Comparison of ENCODE assay signal across 16 cellular contexts in genomic region chr3:150107429-150108175, GRCh38.
DNase-seq lines count a peak whose midpoint lies in the region; ATAC-seq and TF ChIP-seq lines count a peak whose summit lies in the region.
"Had no signal": no experiment of that assay in that cellular context is flagged by ENCODE, and none has a peak within 500 bp of the region (broad histone marks: within the 10 kb centered on the region; RNA-seq: fewer than 3 reads in every experiment).

No MANE protein-coding gene starts in this region.

- no peaks in the 10 kb centered on the region for H3K27me3 Mint-ChIP-seq in chondrocyte (ENCODE audit: low read depth)
- H3K27me3 Mint-ChIP-seq: stimulated activated naive B cell treated with anti-CD40 and anti-IgM and Interleukin-4, amounts not matched to agents 10 μg/mL and 1 μg/mL and 100 μg/mL, for 72 hours had no signal

- peak overlapping the region; percentile 91 for H3K27ac Mint-ChIP-seq in chondrocyte (ENCODE audit: unreplicated experiment)
- H3K27ac Mint-ChIP-seq: B cell; memory B cell; stimulated activated naive B cell treated with anti-CD40 and anti-IgM and Interleukin-4, amounts not matched to agents 10 μg/mL and 1 μg/mL and 100 μg/mL, for 72 hours had no signal

- no peaks in the 10 kb centered on the region for H3K9me3 ChIP-seq in neuron (ENCODE audit: low read length)

- H3K4me3 ChIP-seq in neuron (ENCODE audit: low read length) (peak overlapping the region; percentile 19), dorsolateral prefrontal cortex (no peak overlapping the region)

- H3K4me3 Mint-ChIP-seq in chondrocyte (ENCODE audit: unreplicated experiment), result no peak overlapping the region
- H3K4me3 Mint-ChIP-seq: B cell; memory B cell; stimulated activated naive B cell treated with anti-CD40 and anti-IgM and Interleukin-4, amounts not matched to agents 10 μg/mL and 1 μg/mL and 100 μg/mL, for 72 hours had no signal

- no peak overlapping the region for H3K27ac ChIP-seq in dorsolateral prefrontal cortex

- H3K27me3 ChIP-seq in neuron (ENCODE audit: insufficient read depth, low read length) (no peaks in the 10 kb centered on the region), dorsolateral prefrontal cortex (no peaks in the 10 kb centered on the region)

- DNase-seq in DMS 273 (lab: John Stamatoyannopoulos, UW; ENCODE audit: unreplicated experiment) (peak; percentile 66), M059J (ENCODE audit: low read depth) (peak; percentile 56), chondrocyte (ENCODE audit: low spot score) (no peak), posterior vena cava (ENCODE audit: low spot score) (no peak), dorsolateral prefrontal cortex (no peak)
- DNase-seq in activated effector memory CD4-positive, alpha-beta T cell treated with anti-CD3 and anti-CD28 coated beads, Interleukin-2, amount 50 U/mL, for 16 hours, result no peak
- DNase-seq: activated CD8-positive, alpha-beta memory T cell treated with anti-CD3 and anti-CD28 coated beads, Interleukin-2, amount 50 U/mL, for 4 hours; activated naive CD4-positive, alpha-beta T cell treated with anti-CD3 and anti-CD28 coated beads, Interleukin-2, amount 50 U/mL, for 16 hours; occipital lobe; stimulated activated naive B cell treated with anti-CD40 and anti-IgM and Interleukin-4, amounts not matched to agents 10 μg/mL and 1 μg/mL and 100 μg/mL, for 72 hours; T-helper 1 cell had no signal

- peaks cover 44% of the 10 kb centered on the region for H3K4me1 Mint-ChIP-seq in chondrocyte (ENCODE audit: low read depth)
- H3K4me1 Mint-ChIP-seq: B cell; memory B cell; stimulated activated naive B cell treated with anti-CD40 and anti-IgM and Interleukin-4, amounts not matched to agents 10 μg/mL and 1 μg/mL and 100 μg/mL, for 72 hours had no signal

- H3K4me1 ChIP-seq in neuron (ENCODE audit: insufficient read depth, low read length), result peaks cover 40% of the 10 kb centered on the region

- no peaks in the 10 kb centered on the region for H3K36me3 Mint-ChIP-seq in chondrocyte (ENCODE audit: low read depth)
- H3K36me3 Mint-ChIP-seq: memory B cell; stimulated activated naive B cell treated with anti-CD40 and anti-IgM and Interleukin-4, amounts not matched to agents 10 μg/mL and 1 μg/mL and 100 μg/mL, for 72 hours had no signal

- H3K36me3 ChIP-seq in neuron (ENCODE audit: insufficient read depth, low read length), result no peaks in the 10 kb centered on the region

- intact Hi-C loops in posterior vena cava (cut with DNase I), result no loop called here
- intact Hi-C loops in dorsolateral prefrontal cortex (cut with DNase I), result no loop called here

- ATAC-seq in GM21825 (IDR thresholded peaks at IDR 0.05; ENCODE audit: unreplicated experiment), result no peak
- ATAC-seq: activated CD4-positive, CD25-positive, alpha-beta regulatory T cell treated with anti-CD3 and anti-CD28 coated beads, Interleukin-2, amount 50 U/mL, for 24 hours; stimulated activated naive B cell treated with anti-CD40 and anti-IgM and Interleukin-4, amounts not matched to agents 10 μg/mL and 1 μg/mL and 100 μg/mL, for 72 hours had no signal

- H2AFZ ChIP-seq in neuron (ENCODE audit: low read depth, low read length), result peak overlapping the region; percentile 14

- TF ChIP-seq CTCF in chondrocyte (IDR thresholded peaks at IDR 0.05) (no peak), dorsolateral prefrontal cortex (IDR thresholded peaks at IDR 0.05 in 54 of 56, conservative IDR thresholded peaks at IDR 0.05 in 2 of 56; ENCODE audit: low read depth in 1 of 56, partially characterized antibody in 56 of 56) (no peak)

- H3K9me3 Mint-ChIP-seq in chondrocyte (ENCODE audit: low read depth), result no peaks in the 10 kb centered on the region
- H3K9me3 Mint-ChIP-seq: memory B cell; stimulated activated naive B cell treated with anti-CD40 and anti-IgM and Interleukin-4, amounts not matched to agents 10 μg/mL and 1 μg/mL and 100 μg/mL, for 72 hours had no signal

Comparison
In these comparisons a context has a peak if more than half of its experiments do, and no peak if none do; other contexts are left out.
1. DNase-seq: peak in DMS 273 (single experiment) and M059J (single experiment); none in chondrocyte (single experiment), activated effector memory CD4-positive, alpha-beta T cell treated with anti-CD3 and anti-CD28 coated beads, Interleukin-2, amount 50 U/mL, for 16 hours (single experiment), posterior vena cava (single experiment) and dorsolateral prefrontal cortex (0 of 10).